Comparison of ENCODE assay signal across 20 cellular contexts in the genomic region with DNA sequence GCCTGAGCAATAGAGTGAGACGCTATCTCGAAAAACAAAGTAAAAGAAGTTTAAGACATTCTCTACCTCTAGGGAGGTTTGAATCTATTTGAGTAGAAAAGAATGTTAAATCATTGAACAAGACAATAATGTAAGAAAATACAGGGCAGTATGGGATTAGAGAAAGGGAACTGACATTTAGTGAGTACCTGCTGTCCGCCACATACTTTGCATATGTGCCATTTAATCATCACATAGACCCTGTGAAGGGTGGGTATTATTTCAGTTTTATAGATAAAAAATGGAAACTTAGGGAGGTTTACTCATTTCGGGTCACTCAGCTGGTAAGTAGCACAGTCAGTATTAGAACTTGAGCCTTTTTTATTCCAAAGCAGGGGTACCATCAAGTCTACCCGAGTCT. TPM values are rescaled to one million over a fixed set of nuclear protein-coding genes. Genes with fewer than 3 reads are reported as not detected.
DNase-seq lines count a peak whose midpoint lies in the region; ATAC-seq and TF ChIP-seq lines count a peak whose summit lies in the region.
"Had no signal": no experiment of that assay in that cellular context is flagged by ENCODE, and none has a peak within 500 bp of the region (broad histone marks: within the 10 kb centered on the region; RNA-seq: fewer than 3 reads in every experiment).

No MANE protein-coding gene starts in this region.

- DNase-seq in activated CD4-positive, alpha-beta T cell treated with anti-CD3 and anti-CD28 coated beads for 36 hours = no peak
- no peak for DNase-seq in activated CD4-positive, alpha-beta T cell treated with anti-CD3 and anti-CD28 coated beads for 48 hours
- no peak for DNase-seq in activated naive CD4-positive, alpha-beta T cell treated with anti-CD3 and anti-CD28 coated beads, Interleukin-2, amount 50 U/mL, for 72 hours (ENCODE audit: low spot score in 2 of 2)
- DNase-seq in natural killer cell = no peak
- no peak for DNase-seq in CD14-positive monocyte (ENCODE audit: low spot score)
- DNase-seq: activated CD8-positive, alpha-beta memory T cell treated with anti-CD3 and anti-CD28 coated beads, Interleukin-2, amount 10 ng/mL, durations not matched to agents 7 days and 5 days; activated gamma-delta T cell treated with Interleukin-2 at 50 U/mL for 16 hours; AML-193; effector CD4-positive, alpha-beta T cell; Kasumi-1; lower lobe of right lung; NCI-H187; NCI-H526; nucleus accumbens; T1000; tibial artery had no signal

- TF ChIP-seq CTCF in DOHH2 (IDR thresholded peaks at IDR 0.05; ENCODE audit: low read depth, low read length, poor library complexity, severe bottlenecking) (no peak), natural killer cell (IDR thresholded peaks at IDR 0.05) (no peak), CD14-positive monocyte (IDR thresholded peaks at IDR 0.05) (no peak)

- peak overlapping the region; percentile 41 for H3K27ac ChIP-seq in DOHH2 (ENCODE audit: low read depth, low read length)
- H3K27ac ChIP-seq: lower lobe of right lung, tibial artery had no signal

- peak; percentile 16 for ATAC-seq in activated CD4-positive, alpha-beta T cell treated with anti-CD3 and anti-CD28 coated beads for 36 hours
- ATAC-seq in activated naive CD4-positive, alpha-beta T cell treated with anti-CD3 and anti-CD28 coated beads, Interleukin-2, amount 50 U/mL, for 72 hours = peak in 1 of 2 donors; percentile 59
- ATAC-seq in natural killer cell (no peak), GM21526 (IDR thresholded peaks at IDR 0.05; ENCODE audit: low FRiP score, unreplicated experiment) (no peak), HG03108 (IDR thresholded peaks at IDR 0.05; ENCODE audit: unreplicated experiment) (no peak)
- ATAC-seq: activated CD8-positive, alpha-beta memory T cell treated with anti-CD3 and anti-CD28 coated beads, Interleukin-2, amount 10 ng/mL, durations not matched to agents 7 days and 5 days; lower lobe of right lung; SK-N-SH treated with all-trans-retinoic acid at 6 μM for 48 hours had no signal

- peak overlapping the region; percentile 43 for H3K4me2 ChIP-seq in DOHH2 (ENCODE audit: low read length)

- peaks cover 52% of the 10 kb centered on the region for H3K79me2 ChIP-seq in DOHH2 (ENCODE audit: control insufficient read depth, low read length)

- H3K9me3 Mint-ChIP-seq in activated CD4-positive, alpha-beta T cell treated with anti-CD3 and anti-CD28 coated beads for 36 hours (ENCODE audit: low read depth) = no peaks in the 10 kb centered on the region
- no peaks in the 10 kb centered on the region for H3K9me3 Mint-ChIP-seq in activated naive CD4-positive, alpha-beta T cell treated with anti-CD3 and anti-CD28 coated beads, Interleukin-2, amount 50 U/mL, for 72 hours
- H3K9me3 Mint-ChIP-seq in natural killer cell (no peaks in the 10 kb centered on the region), CD14-positive monocyte (no peaks in the 10 kb centered on the region)

- H3K36me3 Mint-ChIP-seq in activated CD4-positive, alpha-beta T cell treated with anti-CD3 and anti-CD28 coated beads for 36 hours (ENCODE audit: low read depth) = peaks cover 68% of the 10 kb centered on the region
- H3K36me3 Mint-ChIP-seq in activated naive CD4-positive, alpha-beta T cell treated with anti-CD3 and anti-CD28 coated beads, Interleukin-2, amount 50 U/mL, for 72 hours = peaks cover 32 to 66% of the 10 kb centered on the region in 2 donors
- H3K36me3 Mint-ChIP-seq in natural killer cell (peaks cover 42% of the 10 kb centered on the region), CD14-positive monocyte (peaks cover 70 to 77% of the 10 kb centered on the region in 2 donors)

- peaks cover 56% of the 10 kb centered on the region for H3K4me1 Mint-ChIP-seq in activated CD4-positive, alpha-beta T cell treated with anti-CD3 and anti-CD28 coated beads for 36 hours
- peaks cover 40 to 52% of the 10 kb centered on the region in 2 donors for H3K4me1 Mint-ChIP-seq in natural killer cell
- peaks cover 13% of the 10 kb centered on the region for H3K4me1 Mint-ChIP-seq in CD14-positive monocyte

- H3K4me3 ChIP-seq in DOHH2 (ENCODE audit: low read length) = 0 out of 2 replicates have a peak overlapping the region, but pooled peaks have one; percentile 23
- H3K4me3 ChIP-seq: lower lobe of right lung, tibial artery had no signal

- POLR2A ChIA-PET in activated CD4-positive, alpha-beta T cell treated with anti-CD3 and anti-CD28 coated beads for 36 hours (lab: Charles Lee) = interaction anchor here (0.6 kb wide), 1 partner anchor 44 kb away, joined by 4 read pairs; no protein-coding TSS in a partner anchor

- H3K36me3 ChIP-seq in DOHH2 (ENCODE audit: control insufficient read depth, low read length) = peaks cover 94% of the 10 kb centered on the region

- peak overlapping the region; percentile 66 for H3K27ac Mint-ChIP-seq in activated CD4-positive, alpha-beta T cell treated with anti-CD3 and anti-CD28 coated beads for 36 hours
- H3K27ac Mint-ChIP-seq in activated naive CD4-positive, alpha-beta T cell treated with anti-CD3 and anti-CD28 coated beads, Interleukin-2, amount 50 U/mL, for 72 hours = peak overlapping the region; percentile 84 to 86
- peak overlapping the region; percentile 62 to 84 for H3K27ac Mint-ChIP-seq in natural killer cell
- peak overlapping the region in 1 of 7 donors; percentile 19 for H3K27ac Mint-ChIP-seq in CD14-positive monocyte
- H3K27ac Mint-ChIP-seq: activated CD8-positive, alpha-beta memory T cell treated with anti-CD3 and anti-CD28 coated beads, Interleukin-2, amount 10 ng/mL, durations not matched to agents 7 days and 5 days had no signal

- H3K27me3 ChIP-seq in DOHH2 (ENCODE audit: control insufficient read depth, low read length) = no peaks in the 10 kb centered on the region
- H3K27me3 ChIP-seq: tibial artery had no signal

- intact Hi-C loops in activated CD4-positive, alpha-beta T cell treated with anti-CD3 and anti-CD28 coated beads for 36 hours (cut with DNase I, micrococcal nuclease) = no loop called here
- intact Hi-C loops in natural killer cell (cut with micrococcal nuclease) = no loop called here
- intact Hi-C loops in CD14-positive monocyte (cut with micrococcal nuclease) = loop anchor here in 1 of 2 donors (5.0 kb wide), 1 partner anchor 40 kb away; no protein-coding TSS in a partner anchor

- H4K20me1 ChIP-seq in DOHH2 (ENCODE audit: control insufficient read depth, insufficient read depth, low read depth, low read length) = peaks cover 8% of the 10 kb centered on the region; the same call in 1 of the 2 replicates

- no peaks in the 10 kb centered on the region for H3K27me3 Mint-ChIP-seq in activated CD4-positive, alpha-beta T cell treated with anti-CD3 and anti-CD28 coated beads for 36 hours
- H3K27me3 Mint-ChIP-seq in natural killer cell (ENCODE audit: low read depth in 2 of 2) (no peaks in the 10 kb centered on the region), CD14-positive monocyte (ENCODE audit: low read depth in 3 of 3) (no peaks in the 10 kb centered on the region)
- H3K27me3 Mint-ChIP-seq: activated CD8-positive, alpha-beta memory T cell treated with anti-CD3 and anti-CD28 coated beads, Interleukin-2, amount 10 ng/mL, durations not matched to agents 7 days and 5 days had no signal

- CTCF ChIA-PET in activated CD4-positive, alpha-beta T cell treated with anti-CD3 and anti-CD28 coated beads for 36 hours (lab: Charles Lee) = interaction anchor here (0.7 to 2.3 kb wide), 7 partner anchors 9 to 98 kb away, joined by 3 to 14 read pairs (median 5); no protein-coding TSS in a partner anchor

- no peaks in the 10 kb centered on the region for H3K9me3 ChIP-seq in DOHH2 (ENCODE audit: control insufficient read depth, insufficient read depth, low read length)
- H3K9me3 ChIP-seq: lower lobe of right lung, tibial artery had no signal

- H3K4me1 ChIP-seq in DOHH2 (ENCODE audit: control insufficient read depth, low read length) = peaks cover 35% of the 10 kb centered on the region

- no peaks in the 10 kb centered on the region for H3K9me2 ChIP-seq in DOHH2 (replicated peaks; ENCODE audit: control insufficient read depth, low read length)

- H3K4me3 Mint-ChIP-seq in activated CD4-positive, alpha-beta T cell treated with anti-CD3 and anti-CD28 coated beads for 36 hours = no peak overlapping the region
- H3K4me3 Mint-ChIP-seq in natural killer cell (no peak overlapping the region), CD14-positive monocyte (no peak overlapping the region)
- H3K4me3 Mint-ChIP-seq: activated CD8-positive, alpha-beta memory T cell treated with anti-CD3 and anti-CD28 coated beads, Interleukin-2, amount 10 ng/mL, durations not matched to agents 7 days and 5 days had no signal

- H3F3A ChIP-seq in DOHH2 (ENCODE audit: control insufficient read depth, insufficient read depth) = peaks cover 6% of the 10 kb centered on the region; the same call in 1 of the 2 replicates

RNA-seq across cellular contexts. Expression of gene STK4, which starts 31.4 kb away (rescaled TPM):
- total RNA-seq in activated CD4-positive, alpha-beta T cell treated with anti-CD3 and anti-CD28 coated beads for 36 hours = 100 to 1,000 TPM; 156 to 164 TPM
- total RNA-seq in activated naive CD4-positive, alpha-beta T cell treated with anti-CD3 and anti-CD28 coated beads, Interleukin-2, amount 50 U/mL, for 72 hours = 100 to 1,000 TPM; 149 to 205 TPM
- total RNA-seq in natural killer cell = 100 to 1,000 TPM; 351 to 394 (median 366) TPM
- polyA plus RNA-seq in CD14-positive monocyte = 100 to 1,000 TPM in 1 of 2 donors, 10 to 100 TPM in 1; 69.9 to 123 TPM

RNA-seq across cellular contexts. Expression of gene TOMM34, which starts 37.5 kb away (rescaled TPM):
- total RNA-seq in activated CD4-positive, alpha-beta T cell treated with anti-CD3 and anti-CD28 coated beads for 36 hours = 10 to 100 TPM; 56.5 to 61.2 TPM
- 10 to 100 TPM; 39.4 to 50.8 TPM for total RNA-seq in activated naive CD4-positive, alpha-beta T cell treated with anti-CD3 and anti-CD28 coated beads, Interleukin-2, amount 50 U/mL, for 72 hours
- 1 to 10 TPM; 8.5 to 9.2 (median 8.8) TPM for total RNA-seq in natural killer cell
- polyA plus RNA-seq in CD14-positive monocyte = 1 to 10 TPM; 6.4 to 9.1 TPM
